8 cellular contexts compared by ENCODE assay signal in the genomic region with DNA sequence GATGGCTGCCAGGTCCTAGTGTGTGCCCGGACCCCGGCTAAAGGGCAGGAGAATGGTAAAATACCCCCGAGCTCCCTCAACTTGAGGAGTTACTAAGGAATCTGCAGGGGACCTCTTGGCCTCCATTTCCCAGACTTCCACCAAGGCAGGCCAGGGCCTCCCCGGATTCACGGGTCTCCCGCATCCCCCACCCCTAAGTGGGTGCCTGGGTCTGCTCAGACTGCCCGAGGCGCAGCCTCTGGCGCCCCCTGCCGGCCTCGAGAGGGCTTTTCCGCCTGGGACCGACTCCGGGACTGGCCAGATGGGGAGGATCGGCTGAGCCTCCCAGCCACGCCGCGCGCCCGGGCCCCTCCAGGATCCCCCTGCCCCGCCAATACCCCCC. TPM values are rescaled to one million over a fixed set of nuclear protein-coding genes. Genes with fewer than 3 reads are reported as not detected.
DNase-seq lines count a peak whose midpoint lies in the region; ATAC-seq and TF ChIP-seq lines count a peak whose summit lies in the region.

No MANE protein-coding gene starts in this region.

- TF ChIP-seq CTCF in coronary artery (IDR thresholded peaks at IDR 0.05) (peak; percentile 73), liver (IDR thresholded peaks at IDR 0.05; ENCODE audit: low read depth, low read length, missing input control) (peak; percentile 80)

- H3K27ac ChIP-seq in coronary artery (no peak overlapping the region), liver (ENCODE audit: low read depth in 1 of 2, low read length in 2 of 2) (no peak overlapping the region)

- H3K36me3 ChIP-seq in liver (ENCODE audit: control insufficient read depth in 4 of 4, insufficient read depth in 3 of 4, low read depth in 1 of 4, low read length in 3 of 4): no peaks in the 10 kb centered on the region

- H3K4me3 ChIP-seq in coronary artery: peak overlapping the region; percentile 75
- peak overlapping the region in 2 of 3 donors; percentile 42 to 84 for H3K4me3 ChIP-seq in liver (ENCODE audit: low read depth in 1 of 3, low read length in 3 of 3)

- H3K9me3 ChIP-seq in liver (ENCODE audit: control insufficient read depth in 4 of 4, low read length in 3 of 4): no peaks in the 10 kb centered on the region

- no peaks in the 10 kb centered on the region for H3K27me3 ChIP-seq in liver (ENCODE audit: control insufficient read depth in 4 of 4, insufficient read depth in 4 of 4, low read length in 3 of 4)

- DNase-seq in GDM1 (lab: John Stamatoyannopoulos, UW) (peak; percentile 44), NCI-H2171 treated with DMSO at 0.1 percent for 48 hours (lab: John Stamatoyannopoulos, UW) (peak; percentile 82), coronary artery (ENCODE audit: low spot score) (no peak)
- peak; percentile 61 to 73 for DNase-seq in activated CD4-positive, alpha-beta T cell treated with anti-CD3 and anti-CD28 coated beads for 24 hours (ENCODE audit: low read depth in 2 of 2)
- DNase-seq in stimulated activated CD4-positive, alpha-beta T cell treated with anti-CD3 and anti-CD28 coated beads, Interleukin-4, amount 100 ng/mL, for 4 hours: peak; percentile 70 to 75

- TF ChIP-seq RAD21 in liver (IDR thresholded peaks at IDR 0.05): peak; percentile 66 to 77

- ATAC-seq in HG02571 (IDR thresholded peaks at IDR 0.05; ENCODE audit: unreplicated experiment) (peak; percentile 44), HG03196 (IDR thresholded peaks at IDR 0.05; ENCODE audit: unreplicated experiment) (no peak)

- peaks cover 6 to 29% (median 15%) of the 10 kb centered on the region in 4 donors for H3K4me1 ChIP-seq in liver (ENCODE audit: control insufficient read depth in 4 of 4, insufficient read depth in 4 of 4, low read length in 3 of 4)

- 11% methylated on average over 21 of the region's 21 CpGs for WGBS in liver

- no peak overlapping the region for H3K9ac ChIP-seq in liver (ENCODE audit: low read depth in 1 of 2, low read length in 2 of 2)

TF ChIP-seq in liver, 16 proteins besides CTCF, POLR2A, EP300 and RAD21:
- TF ChIP-seq HNF4G (IDR thresholded peaks at IDR 0.05) (no peak), NR2F2 (IDR thresholded peaks at IDR 0.05) (no peak), FOXA1 (IDR thresholded peaks at IDR 0.05) (no peak), JUND (IDR thresholded peaks at IDR 0.05) (no peak), ATF3 (IDR thresholded peaks at IDR 0.05) (no peak), TAF1 (conservative IDR thresholded peaks at IDR 0.05) (no peak), ZBTB33 (IDR thresholded peaks at IDR 0.05) (no peak), FOXA2 (IDR thresholded peaks at IDR 0.05) (no peak), YY1 (IDR thresholded peaks at IDR 0.05) (no peak), GABPA (IDR thresholded peaks at IDR 0.05 in 1 of 2, conservative IDR thresholded peaks at IDR 0.05 in 1 of 2) (no peak), HNF4A (conservative IDR thresholded peaks at IDR 0.05) (no peak), RXRA (IDR thresholded peaks at IDR 0.05) (no peak), SP1 (IDR thresholded peaks at IDR 0.05) (no peak), EGR1 (IDR thresholded peaks at IDR 0.05; ENCODE audit: low read depth in 2 of 2) (no peak)
- TF ChIP-seq, protein P1, sequence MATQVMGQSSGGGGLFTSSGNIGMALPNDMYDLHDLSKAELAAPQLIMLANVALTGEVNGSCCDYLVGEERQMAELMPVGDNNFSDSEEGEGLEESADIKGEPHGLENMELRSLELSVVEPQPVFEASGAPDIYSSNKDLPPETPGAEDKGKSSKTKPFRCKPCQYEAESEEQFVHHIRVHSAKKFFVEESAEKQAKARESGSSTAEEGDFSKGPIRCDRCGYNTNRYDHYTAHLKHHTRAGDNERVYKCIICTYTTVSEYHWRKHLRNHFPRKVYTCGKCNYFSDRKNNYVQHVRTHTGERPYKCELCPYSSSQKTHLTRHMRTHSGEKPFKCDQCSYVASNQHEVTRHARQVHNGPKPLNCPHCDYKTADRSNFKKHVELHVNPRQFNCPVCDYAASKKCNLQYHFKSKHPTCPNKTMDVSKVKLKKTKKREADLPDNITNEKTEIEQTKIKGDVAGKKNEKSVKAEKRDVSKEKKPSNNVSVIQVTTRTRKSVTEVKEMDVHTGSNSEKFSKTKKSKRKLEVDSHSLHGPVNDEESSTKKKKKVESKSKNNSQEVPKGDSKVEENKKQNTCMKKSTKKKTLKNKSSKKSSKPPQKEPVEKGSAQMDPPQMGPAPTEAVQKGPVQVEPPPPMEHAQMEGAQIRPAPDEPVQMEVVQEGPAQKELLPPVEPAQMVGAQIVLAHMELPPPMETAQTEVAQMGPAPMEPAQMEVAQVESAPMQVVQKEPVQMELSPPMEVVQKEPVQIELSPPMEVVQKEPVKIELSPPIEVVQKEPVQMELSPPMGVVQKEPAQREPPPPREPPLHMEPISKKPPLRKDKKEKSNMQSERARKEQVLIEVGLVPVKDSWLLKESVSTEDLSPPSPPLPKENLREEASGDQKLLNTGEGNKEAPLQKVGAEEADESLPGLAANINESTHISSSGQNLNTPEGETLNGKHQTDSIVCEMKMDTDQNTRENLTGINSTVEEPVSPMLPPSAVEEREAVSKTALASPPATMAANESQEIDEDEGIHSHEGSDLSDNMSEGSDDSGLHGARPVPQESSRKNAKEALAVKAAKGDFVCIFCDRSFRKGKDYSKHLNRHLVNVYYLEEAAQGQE (IDR thresholded peaks at IDR 0.05): no peak
- TF ChIP-seq, protein P2, sequence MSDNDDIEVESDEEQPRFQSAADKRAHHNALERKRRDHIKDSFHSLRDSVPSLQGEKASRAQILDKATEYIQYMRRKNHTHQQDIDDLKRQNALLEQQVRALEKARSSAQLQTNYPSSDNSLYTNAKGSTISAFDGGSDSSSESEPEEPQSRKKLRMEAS (IDR thresholded peaks at IDR 0.05): no peak

RNA-seq across cellular contexts. Expression of gene PLEKHG5, which starts 1.7 kb away (rescaled TPM):
- 1 to 10 TPM; 1.4 to 1.9 TPM for total RNA-seq in liver
- polyA plus RNA-seq in liver: under 1 TPM; 0.28 to 0.81 TPM

RNA-seq across cellular contexts. Expression of gene TNFRSF25, which starts 23.8 kb away (rescaled TPM):
- total RNA-seq in liver: 1 to 10 TPM; 2.2 to 2.6 TPM
- polyA plus RNA-seq in liver: 1 to 10 TPM in 1 of 2 donors, under 1 TPM in 1; 0.78 to 1.9 TPM
